Comparison of ENCODE assay signal across 11 cellular contexts in genomic region chr19:3547301-3547731, GRCh38. TPM values are rescaled to one million over a fixed set of nuclear protein-coding genes. Genes with fewer than 3 reads are reported as not detected.
DNase-seq lines count a peak whose midpoint lies in the region; ATAC-seq and TF ChIP-seq lines count a peak whose summit lies in the region.
"Had no signal": no experiment of that assay in that cellular context is flagged by ENCODE, and none has a peak within 500 bp of the region (broad histone marks: within the 10 kb centered on the region; RNA-seq: fewer than 3 reads in every experiment).

No MANE protein-coding gene starts in this region.

- no peaks in the 10 kb centered on the region for H3K27me3 Mint-ChIP-seq in stimulated activated memory B cell treated with anti-CD40 and anti-IgM and Interleukin-4, amounts not matched to agents 10 μg/mL and 1 μg/mL and 100 μg/mL, for 72 hours
- H3K27me3 Mint-ChIP-seq: CD4-positive, CD25-positive, alpha-beta regulatory T cell; naive thymus-derived CD4-positive, alpha-beta T cell had no signal

- H3K9me3 ChIP-seq in SK-N-SH (no peaks in the 10 kb centered on the region), esophagus squamous epithelium (no peaks in the 10 kb centered on the region)

- no peak overlapping the region for H3K4me2 ChIP-seq in SK-N-SH

- peaks cover 7% of the 10 kb centered on the region for H3F3A ChIP-seq in SK-N-SH (replicated peaks; ENCODE audit: insufficient read depth)

- 0 out of 2 replicates have a peak, but pooled peaks cover 7% of the 10 kb centered on the region for H4K20me1 ChIP-seq in SK-N-SH (ENCODE audit: insufficient read depth)

- H3K4me3 Mint-ChIP-seq in stimulated activated memory B cell treated with anti-CD40 and anti-IgM and Interleukin-4, amounts not matched to agents 10 μg/mL and 1 μg/mL and 100 μg/mL, for 72 hours: peak overlapping the region; percentile 11
- H3K4me3 Mint-ChIP-seq: CD4-positive, CD25-positive, alpha-beta regulatory T cell; naive thymus-derived CD4-positive, alpha-beta T cell had no signal

- H3K27ac ChIP-seq in SK-N-SH (ENCODE audit: low read depth in 2 of 2, low read length in 1 of 2): no peak overlapping the region
- no peak overlapping the region for H3K27ac ChIP-seq in esophagus squamous epithelium

- no peak overlapping the region for H2AFZ ChIP-seq in SK-N-SH (ENCODE audit: low read depth)

- no peak overlapping the region for H3K9ac ChIP-seq in SK-N-SH

- WGBS in SK-N-SH (ENCODE audit: low lambda C conversion rate): 93% methylated on average over 10 of the region's 15 CpGs
- WGBS in esophagus squamous epithelium, 2 donors: 70 to 78% methylated on average over 2 to 6 of the region's 15 CpGs

- intact Hi-C loops in esophagus squamous epithelium (cut with DNase I): loop anchor here (5.0 to 10.0 kb wide), 2 partner anchors 75 to 157 kb away; partner anchors contain the start of genes PIP5K1C and TJP3

- peaks cover 31% of the 10 kb centered on the region for H3K36me3 Mint-ChIP-seq in stimulated activated memory B cell treated with anti-CD40 and anti-IgM and Interleukin-4, amounts not matched to agents 10 μg/mL and 1 μg/mL and 100 μg/mL, for 72 hours
- H3K36me3 Mint-ChIP-seq: activated naive CD4-positive, alpha-beta T cell treated with anti-CD3 and anti-CD28 coated beads, Interleukin-2, amount 50 U/mL, for 72 hours had no signal

- POLR2A ChIA-PET in SK-N-SH (lab: Yijun Ruan, JAX): no interaction called here

- H3K36me3 ChIP-seq in SK-N-SH (replicated peaks in 1 of 2; ENCODE audit: control insufficient read depth in 1 of 2, insufficient read depth in 2 of 2, low read length in 1 of 2): peaks cover 0 to 30% of the 10 kb centered on the region in 2 experiments
- H3K36me3 ChIP-seq in esophagus squamous epithelium: peaks cover 0 to 67% (median 3%) of the 10 kb centered on the region in 3 donors

- no peak for TF ChIP-seq EP300 in SK-N-SH (IDR thresholded peaks at IDR 0.05; ENCODE audit: borderline replicate concordance in 1 of 2, low read depth in 1 of 2, low read length in 1 of 2)

- H3K4me3 ChIP-seq in SK-N-SH (ENCODE audit: low read depth in 2 of 2, low read length in 1 of 2) (no peak overlapping the region), esophagus squamous epithelium (no peak overlapping the region)

- H3K4me1 ChIP-seq in SK-N-SH (ENCODE audit: control insufficient read depth in 1 of 2, insufficient read depth in 2 of 2, low read depth in 1 of 2, low read length in 1 of 2): no peaks in the 10 kb centered on the region; a peak in 1 of 4 replicates
- H3K4me1 ChIP-seq in esophagus squamous epithelium: peaks cover 0 to 19% (median 0%) of the 10 kb centered on the region in 3 donors

- H3K79me2 ChIP-seq in SK-N-SH (ENCODE audit: insufficient read depth): peaks cover 16% of the 10 kb centered on the region; the same call in 1 of the 2 replicates

- DNase-seq in SK-N-SH (peak; percentile 79), UCSD-AML1 (lab: John Stamatoyannopoulos, UW; ENCODE audit: unreplicated experiment) (peak; percentile 27), esophagus squamous epithelium (lab: John Stamatoyannopoulos, UW) (no peak), NCI-H2171 (lab: John Stamatoyannopoulos, UW) (no peak), hippocampal formation (lab: John Stamatoyannopoulos, UW) (no peak)

- TF ChIP-seq CTCF in SK-N-SH (IDR thresholded peaks at IDR 0.05) (peak; percentile 61), esophagus squamous epithelium (IDR thresholded peaks at IDR 0.05) (peak; percentile 9 to 57 (median 28))

- no peak for ATAC-seq in SK-N-SH treated with all-trans-retinoic acid at 6 μM for 48 hours
- no peak for ATAC-seq in stimulated activated memory B cell treated with anti-CD40 and anti-IgM and Interleukin-4, amounts not matched to agents 10 μg/mL and 1 μg/mL and 100 μg/mL, for 72 hours
- no peak for ATAC-seq in GM21360 (IDR thresholded peaks at IDR 0.05; ENCODE audit: unreplicated experiment)
- ATAC-seq: naive thymus-derived CD4-positive, alpha-beta T cell had no signal

- CTCF ChIA-PET in SK-N-SH (lab: Yijun Ruan, JAX): interaction anchor here (0.9 to 6.0 kb wide), 8 partner anchors 8 to 45 kb away, joined by 3 to 73 read pairs (median 10); partner anchors contain the start of genes GIPC3, MFSD12 and TEKTIP1

- H3K9me3 Mint-ChIP-seq in stimulated activated memory B cell treated with anti-CD40 and anti-IgM and Interleukin-4, amounts not matched to agents 10 μg/mL and 1 μg/mL and 100 μg/mL, for 72 hours: no peaks in the 10 kb centered on the region
- H3K9me3 Mint-ChIP-seq: activated naive CD4-positive, alpha-beta T cell treated with anti-CD3 and anti-CD28 coated beads, Interleukin-2, amount 50 U/mL, for 72 hours; CD4-positive, CD25-positive, alpha-beta regulatory T cell; naive thymus-derived CD4-positive, alpha-beta T cell had no signal

- TF ChIP-seq POLR2A in esophagus squamous epithelium (IDR thresholded peaks at IDR 0.05): no peak

- no peak for TF ChIP-seq RAD21 in SK-N-SH (IDR thresholded peaks at IDR 0.05; ENCODE audit: low read length)

- H3K27ac Mint-ChIP-seq in stimulated activated memory B cell treated with anti-CD40 and anti-IgM and Interleukin-4, amounts not matched to agents 10 μg/mL and 1 μg/mL and 100 μg/mL, for 72 hours: no peak overlapping the region
- H3K27ac Mint-ChIP-seq: CD4-positive, CD25-positive, alpha-beta regulatory T cell had no signal

- no peaks in the 10 kb centered on the region for H3K27me3 ChIP-seq in SK-N-SH (ENCODE audit: insufficient read depth)
- H3K27me3 ChIP-seq in esophagus squamous epithelium: no peaks in the 10 kb centered on the region

- peaks cover 40% of the 10 kb centered on the region for H3K4me1 Mint-ChIP-seq in stimulated activated memory B cell treated with anti-CD40 and anti-IgM and Interleukin-4, amounts not matched to agents 10 μg/mL and 1 μg/mL and 100 μg/mL, for 72 hours

- H3K9me2 ChIP-seq in SK-N-SH: no peaks in the 10 kb centered on the region

TF ChIP-seq in SK-N-SH, 30 proteins besides CTCF, POLR2A, EP300 and RAD21 (continues in another document):
- TF ChIP-seq EZH2phosphoT487 (IDR thresholded peaks at IDR 0.05; ENCODE audit: borderline replicate concordance, low read depth) (no peak), USF1 (IDR thresholded peaks at IDR 0.05; ENCODE audit: borderline replicate concordance, low read depth) (no peak), SMC3 (IDR thresholded peaks at IDR 0.05; ENCODE audit: low read depth, low read length) (no peak), TAF1 (IDR thresholded peaks at IDR 0.05; ENCODE audit: borderline replicate concordance, low read depth, low read length) (no peak), FOSL2 (IDR thresholded peaks at IDR 0.05; ENCODE audit: borderline replicate concordance, low read depth) (no peak), MEF2A (IDR thresholded peaks at IDR 0.05; ENCODE audit: borderline replicate concordance, low read depth) (no peak), RCOR1 (IDR thresholded peaks at IDR 0.05; ENCODE audit: low read length) (no peak)

TF ChIP-seq in SK-N-SH treated with all-trans-retinoic acid at 6 μM for 48 hours, 23 proteins besides CTCF, POLR2A, EP300 and RAD21:
- TF ChIP-seq CREB5 (CRISPR knock-in tag; IDR thresholded peaks at IDR 0.05; ENCODE audit: low read depth): no peak
- no peak for TF ChIP-seq ZNF8 (CRISPR knock-in tag; IDR thresholded peaks at IDR 0.05)
- no peak for TF ChIP-seq POU6F1 (CRISPR knock-in tag; IDR thresholded peaks at IDR 0.05; ENCODE audit: borderline replicate concordance, low read depth)

RNA-seq across cellular contexts. Expression of gene TEKTIP1, which starts 8.3 kb away (rescaled TPM):
- 0.12 TPM in 1 of 2 replicates, not detected in the other for polyA plus RNA-seq in SK-N-SH (2012; rRNA removed)
- not detected in 2 replicates for polyA plus RNA-seq in SK-N-SH (2012; cell fraction: cytosol; rRNA removed)
- polyA plus RNA-seq in SK-N-SH (2012; cell fraction: nucleus; rRNA removed): 0.14 and 0.34 TPM in 2 replicates
- under 1 TPM in 1 of 4 donors, not detected in 3; 0.95 TPM for total RNA-seq in esophagus squamous epithelium
- polyA plus RNA-seq: naive thymus-derived CD4-positive, alpha-beta T cell had no signal

RNA-seq across cellular contexts. Expression of gene MFSD12, which starts 10.1 kb away (rescaled TPM):
- 45.9 and 53.3 TPM in 2 replicates for polyA plus RNA-seq in SK-N-SH (2012; rRNA removed)
- 23.5 and 33.7 TPM in 2 replicates for polyA plus RNA-seq in SK-N-SH (2012; cell fraction: cytosol; rRNA removed)
- 152 and 202 TPM in 2 replicates for polyA plus RNA-seq in SK-N-SH (2012; cell fraction: nucleus; rRNA removed)
- 10 to 100 TPM; 22.5 to 50.4 (median 37.3) TPM for total RNA-seq in esophagus squamous epithelium

RNA-seq across cellular contexts. Expression of gene HMG20B, which starts 25.4 kb away (rescaled TPM):
- 88.2 and 92.0 TPM in 2 replicates for polyA plus RNA-seq in SK-N-SH (2012; rRNA removed)
- 70.6 and 79.6 TPM in 2 replicates for polyA plus RNA-seq in SK-N-SH (2012; cell fraction: cytosol; rRNA removed)
- 217 and 375 TPM in 2 replicates for polyA plus RNA-seq in SK-N-SH (2012; cell fraction: nucleus; rRNA removed)
- 10 to 100 TPM; 56.1 to 77.6 (median 76.9) TPM for total RNA-seq in esophagus squamous epithelium

RNA-seq across cellular contexts. Expression of gene GIPC3, which starts 38.0 kb away (rescaled TPM):
- 0.20 and 0.26 TPM in 2 replicates for polyA plus RNA-seq in SK-N-SH (2012; rRNA removed)
- 0.10 and 0.14 TPM in 2 replicates for polyA plus RNA-seq in SK-N-SH (2012; cell fraction: cytosol; rRNA removed)
- polyA plus RNA-seq in SK-N-SH (2012; cell fraction: nucleus; rRNA removed): 0.54 and 0.60 TPM in 2 replicates
- total RNA-seq in esophagus squamous epithelium: under 1 TPM; 0.18 to 0.76 (median 0.22) TPM

RNA-seq across cellular contexts. Expression of gene FZR1, which starts 41.2 kb away (rescaled TPM):
- 27.1 and 36.3 TPM in 2 replicates for polyA plus RNA-seq in SK-N-SH (2012; rRNA removed)
- polyA plus RNA-seq in SK-N-SH (2012; cell fraction: cytosol; rRNA removed): 10.7 and 16.5 TPM in 2 replicates
- 74.3 and 97.6 TPM in 2 replicates for polyA plus RNA-seq in SK-N-SH (2012; cell fraction: nucleus; rRNA removed)
- total RNA-seq in esophagus squamous epithelium: 10 to 100 TPM; 26.5 to 46.8 (median 27.2) TPM

Comparison
In these comparisons a context has a peak if more than half of its experiments do, and no peak if none do; other contexts are left out.
1. DNase-seq: peak in SK-N-SH (single experiment) and UCSD-AML1 (single experiment); none in esophagus squamous epithelium (single experiment), NCI-H2171 (single experiment) and hippocampal formation (0 of 2).